ENCODE assay signal across 19 cellular contexts in the genomic region with DNA sequence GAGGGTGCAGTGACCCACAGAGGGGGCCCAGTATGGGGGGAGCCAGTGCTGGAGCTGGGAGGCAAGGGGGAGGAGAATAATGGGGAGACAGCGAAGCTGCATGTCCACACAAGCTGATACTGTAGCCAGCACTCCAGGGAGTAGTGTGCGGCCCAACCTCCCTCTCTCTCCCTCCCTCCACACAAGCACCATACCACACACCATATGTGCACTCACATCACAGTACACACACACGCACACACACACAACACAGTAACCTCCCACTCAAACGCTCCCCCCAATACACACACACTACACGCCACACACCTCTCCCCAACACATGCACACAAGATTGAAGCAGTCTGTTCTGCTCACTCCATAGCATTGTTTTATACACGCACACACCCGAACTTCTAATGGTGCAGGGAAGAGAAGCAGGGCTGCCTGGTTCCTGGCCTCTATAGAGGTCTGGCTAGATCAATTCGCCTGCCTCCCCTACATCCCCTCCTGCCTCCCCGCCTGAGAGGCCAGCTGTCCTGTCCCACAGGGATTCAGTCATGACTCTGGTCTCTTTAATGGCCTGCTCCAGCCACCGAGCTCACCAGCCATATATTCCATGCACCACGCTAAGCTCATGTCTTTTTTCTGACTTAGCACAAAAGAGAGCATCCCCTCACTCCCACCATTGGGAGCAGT. TPM values are rescaled to one million over a fixed set of nuclear protein-coding genes. Genes with fewer than 3 reads are reported as not detected.
DNase-seq lines count a peak whose midpoint lies in the region; ATAC-seq, FAIRE-seq and TF ChIP-seq lines count a peak whose summit lies in the region.
"Had no signal": no experiment of that assay in that cellular context is flagged by ENCODE, and none has a peak within 500 bp of the region (broad histone marks: within the 10 kb centered on the region; RNA-seq: fewer than 3 reads in every experiment).

No MANE protein-coding gene starts in this region.

- H3K27me3 ChIP-seq in astrocyte (ENCODE audit: insufficient read depth, low read length): no peaks in the 10 kb centered on the region
- no peaks in the 10 kb centered on the region for H3K27me3 ChIP-seq in muscle layer of colon (ENCODE audit: control insufficient read depth in 1 of 2, insufficient read depth in 2 of 2, low read length in 2 of 2)
- no peaks in the 10 kb centered on the region for H3K27me3 ChIP-seq in Karpas-422 (ENCODE audit: low read length)
- H3K27me3 ChIP-seq: cardiac muscle cell, heart left ventricle, Peyer's patch had no signal

- H3K4me3 Mint-ChIP-seq in activated CD4-positive, alpha-beta memory T cell treated with anti-CD3 and anti-CD28 coated beads, Interleukin-2, amount 10 ng/mL, durations not matched to agents 7 days and 5 days: peak overlapping the region; percentile 1
- no peak overlapping the region for H3K4me3 Mint-ChIP-seq in activated CD4-positive, alpha-beta memory T cell treated with anti-CD3 and anti-CD28 coated beads for 36 hours
- peak overlapping the region; percentile 28 for H3K4me3 Mint-ChIP-seq in astrocyte (ENCODE audit: unreplicated experiment)
- H3K4me3 Mint-ChIP-seq: nephron progenitor cell; T-helper 2 cell treated with Interferon-gamma antibody and Interleukin-4, amounts not matched to agents 5 μg/mL and 100 μg/mL, for 36 hours had no signal

- peaks cover 33% of the 10 kb centered on the region for H3K4me1 Mint-ChIP-seq in activated CD4-positive, alpha-beta memory T cell treated with anti-CD3 and anti-CD28 coated beads, Interleukin-2, amount 10 ng/mL, durations not matched to agents 7 days and 5 days
- H3K4me1 Mint-ChIP-seq in activated CD4-positive, alpha-beta memory T cell treated with anti-CD3 and anti-CD28 coated beads for 36 hours (ENCODE audit: low read depth): peaks cover 36% of the 10 kb centered on the region
- H3K4me1 Mint-ChIP-seq in astrocyte (ENCODE audit: low read depth, unreplicated experiment): peaks cover 8% of the 10 kb centered on the region

- peaks cover 52% of the 10 kb centered on the region for H3K79me2 ChIP-seq in astrocyte (ENCODE audit: insufficient read depth, low read length)
- H3K79me2 ChIP-seq in Karpas-422 (ENCODE audit: low read length): peaks cover 23% of the 10 kb centered on the region

- no peak for DNase-seq in activated CD4-positive, alpha-beta memory T cell treated with anti-CD3 and anti-CD28 coated beads, Interleukin-2, amount 10 ng/mL, durations not matched to agents 7 days and 5 days
- no peak for DNase-seq in activated CD4-positive, alpha-beta memory T cell treated with anti-CD3 and anti-CD28 coated beads for 36 hours
- DNase-seq in astrocyte (ENCODE audit: low read depth) (no peak), midbrain (lab: John Stamatoyannopoulos, UW) (no peak), Karpas-422 (no peak)
- DNase-seq: activated CD4-positive, alpha-beta T cell treated with anti-CD3 and anti-CD28 coated beads, Interleukin-2, amount 50 U/mL, for 1 hour; activated gamma-delta T cell treated with Interleukin-2 at 50 U/mL for 16 hours; NCI-H1436 treated with DMSO at 0.1 percent for 48 hours; NCI-H524; nephron progenitor cell; Peyer's patch had no signal

- H4K20me1 ChIP-seq in astrocyte (ENCODE audit: insufficient read depth, low read length) (peaks cover 79% of the 10 kb centered on the region), Karpas-422 (ENCODE audit: insufficient read depth, low read depth, low read length) (peaks cover 3% of the 10 kb centered on the region; the same call in 1 of the 2 replicates)

- no peak for ATAC-seq in HG03460 (IDR thresholded peaks at IDR 0.05; ENCODE audit: unreplicated experiment)
- ATAC-seq: A549 had no signal

- H3K4me2 ChIP-seq in astrocyte (ENCODE audit: low read length) (peak overlapping the region; percentile 63), Karpas-422 (ENCODE audit: low read depth, low read length, poor library complexity, severe bottlenecking) (no peak overlapping the region)
- H3K4me2 ChIP-seq: A549 had no signal

- no peaks in the 10 kb centered on the region for H3K9me2 ChIP-seq in Karpas-422 (replicated peaks; ENCODE audit: insufficient read depth, low read length)

- H3K36me3 ChIP-seq in astrocyte (ENCODE audit: insufficient read depth, low read length): peaks cover 8% of the 10 kb centered on the region
- H3K36me3 ChIP-seq in muscle layer of colon (ENCODE audit: insufficient read depth, low read length): peaks cover 23% of the 10 kb centered on the region
- H3K36me3 ChIP-seq in Karpas-422 (ENCODE audit: insufficient read depth, low read length): no peaks in the 10 kb centered on the region
- H3K36me3 ChIP-seq: cardiac muscle cell, Peyer's patch had no signal

- no peak overlapping the region for H3K27ac ChIP-seq in astrocyte (ENCODE audit: low read depth, low read length)
- peak overlapping the region; percentile 60 for H3K27ac ChIP-seq in muscle layer of colon (ENCODE audit: low read depth, low read length)
- H3K27ac ChIP-seq in temporal lobe (ENCODE audit: low read depth, low read length): peak overlapping the region; percentile 23
- no peak overlapping the region for H3K27ac ChIP-seq in Karpas-422 (ENCODE audit: low read length)
- H3K27ac ChIP-seq: A549, cardiac muscle cell, Peyer's patch, skin epidermis had no signal

- no peaks in the 10 kb centered on the region for H3K27me3 Mint-ChIP-seq in activated CD4-positive, alpha-beta memory T cell treated with anti-CD3 and anti-CD28 coated beads, Interleukin-2, amount 10 ng/mL, durations not matched to agents 7 days and 5 days
- H3K27me3 Mint-ChIP-seq in activated CD4-positive, alpha-beta memory T cell treated with anti-CD3 and anti-CD28 coated beads for 36 hours: no peaks in the 10 kb centered on the region
- no peaks in the 10 kb centered on the region for H3K27me3 Mint-ChIP-seq in astrocyte (ENCODE audit: low read depth, unreplicated experiment)

- H3K9me3 ChIP-seq in astrocyte (ENCODE audit: insufficient read depth, low read depth, low read length): no peaks in the 10 kb centered on the region
- no peaks in the 10 kb centered on the region for H3K9me3 ChIP-seq in muscle layer of colon (ENCODE audit: low read length)
- no peaks in the 10 kb centered on the region for H3K9me3 ChIP-seq in Karpas-422 (ENCODE audit: low read length)
- H3K9me3 ChIP-seq: A549, heart left ventricle, Peyer's patch had no signal

- H3K9ac ChIP-seq in astrocyte (ENCODE audit: low read length) (peak overlapping the region; percentile 10), muscle layer of colon (ENCODE audit: low read length) (no peak overlapping the region), Karpas-422 (ENCODE audit: low read length) (no peak overlapping the region)

- no peaks in the 10 kb centered on the region for H3K9me3 Mint-ChIP-seq in activated CD4-positive, alpha-beta memory T cell treated with anti-CD3 and anti-CD28 coated beads, Interleukin-2, amount 10 ng/mL, durations not matched to agents 7 days and 5 days
- no peaks in the 10 kb centered on the region for H3K9me3 Mint-ChIP-seq in activated CD4-positive, alpha-beta memory T cell treated with anti-CD3 and anti-CD28 coated beads for 36 hours
- no peaks in the 10 kb centered on the region for H3K9me3 Mint-ChIP-seq in astrocyte (ENCODE audit: unreplicated experiment)
- H3K9me3 Mint-ChIP-seq: nephron progenitor cell; T-helper 2 cell treated with Interferon-gamma antibody and Interleukin-4, amounts not matched to agents 5 μg/mL and 100 μg/mL, for 36 hours had no signal

- POLR2A ChIA-PET in activated CD4-positive, alpha-beta memory T cell treated with anti-CD3 and anti-CD28 coated beads, Interleukin-2, amount 10 ng/mL, durations not matched to agents 7 days and 5 days (lab: Charles Lee): interaction anchor here (0.5 to 3.9 kb wide), 4 partner anchors 16 to 208 kb away, joined by 3 to 23 read pairs (median 5); a partner anchor contains a TSS
- POLR2A ChIA-PET in activated CD4-positive, alpha-beta memory T cell treated with anti-CD3 and anti-CD28 coated beads for 36 hours (lab: Charles Lee): interaction anchor here (0.6 to 1.0 kb wide), 3 partner anchors 16 to 305 kb away, joined by 3 to 4 read pairs (median 3); no protein-coding TSS in a partner anchor

- H3K27ac Mint-ChIP-seq in activated CD4-positive, alpha-beta memory T cell treated with anti-CD3 and anti-CD28 coated beads, Interleukin-2, amount 10 ng/mL, durations not matched to agents 7 days and 5 days: no peak overlapping the region
- no peak overlapping the region for H3K27ac Mint-ChIP-seq in activated CD4-positive, alpha-beta memory T cell treated with anti-CD3 and anti-CD28 coated beads for 36 hours
- no peak overlapping the region for H3K27ac Mint-ChIP-seq in astrocyte (ENCODE audit: unreplicated experiment)
- H3K27ac Mint-ChIP-seq: nephron progenitor cell; T-helper 2 cell treated with Interferon-gamma antibody and Interleukin-4, amounts not matched to agents 5 μg/mL and 100 μg/mL, for 36 hours had no signal

- H2AFZ ChIP-seq in astrocyte (ENCODE audit: low read depth, low read length) (no peak overlapping the region), Karpas-422 (ENCODE audit: low read length) (no peak overlapping the region)

- no peak overlapping the region for H3K4me3 ChIP-seq in astrocyte (ENCODE audit: insufficient read depth, low read depth, low read length)
- H3K4me3 ChIP-seq in muscle layer of colon (ENCODE audit: low read depth in 1 of 2, low read length in 2 of 2): no peak overlapping the region
- H3K4me3 ChIP-seq in Karpas-422 (ENCODE audit: low read length): no peak overlapping the region
- H3K4me3 ChIP-seq: A549, cardiac muscle cell, Peyer's patch had no signal

- intact Hi-C loops in activated CD4-positive, alpha-beta memory T cell treated with anti-CD3 and anti-CD28 coated beads for 36 hours (cut with micrococcal nuclease): no loop called here

- no peak for FAIRE-seq in astrocyte (lab: Jason Lieb, UNC)
- FAIRE-seq: A549 had no signal

- no peak for TF ChIP-seq CTCF in astrocyte (IDR thresholded peaks at IDR 0.05; ENCODE audit: insufficient read depth, low read depth, low read length)

- CTCF ChIA-PET in activated CD4-positive, alpha-beta memory T cell treated with anti-CD3 and anti-CD28 coated beads, Interleukin-2, amount 10 ng/mL, durations not matched to agents 7 days and 5 days (lab: Charles Lee): interaction anchor here (1.1 to 3.1 kb wide), 3 partner anchors 110 to 208 kb away, joined by 4 to 30 read pairs (median 4); a partner anchor contains a TSS
- CTCF ChIA-PET in activated CD4-positive, alpha-beta memory T cell treated with anti-CD3 and anti-CD28 coated beads for 36 hours (lab: Charles Lee): interaction anchor here (1.5 to 9.2 kb wide), 3 partner anchors 56 to 165 kb away, joined by 4 to 138 read pairs (median 6); no protein-coding TSS in a partner anchor

- H3K4me1 ChIP-seq in astrocyte (ENCODE audit: insufficient read depth, low read length): peaks cover 18% of the 10 kb centered on the region
- peaks cover 23% of the 10 kb centered on the region for H3K4me1 ChIP-seq in muscle layer of colon (ENCODE audit: insufficient read depth, low read length)
- H3K4me1 ChIP-seq in Karpas-422 (ENCODE audit: low read length): peaks cover 16% of the 10 kb centered on the region

- peaks cover 19% of the 10 kb centered on the region for H3K36me3 Mint-ChIP-seq in activated CD4-positive, alpha-beta memory T cell treated with anti-CD3 and anti-CD28 coated beads, Interleukin-2, amount 10 ng/mL, durations not matched to agents 7 days and 5 days (ENCODE audit: low read depth)
- H3K36me3 Mint-ChIP-seq in activated CD4-positive, alpha-beta memory T cell treated with anti-CD3 and anti-CD28 coated beads for 36 hours: peaks cover 6% of the 10 kb centered on the region
- peaks cover 10% of the 10 kb centered on the region for H3K36me3 Mint-ChIP-seq in astrocyte (ENCODE audit: low read depth, unreplicated experiment)

RNA-seq across cellular contexts. Expression of a gene that starts 3.8 kb away (rescaled TPM):
- 10 to 100 TPM; 25.6 to 27.8 TPM for total RNA-seq in activated CD4-positive, alpha-beta memory T cell treated with anti-CD3 and anti-CD28 coated beads, Interleukin-2, amount 10 ng/mL, durations not matched to agents 7 days and 5 days
- 10 to 100 TPM; 21.6 to 21.7 TPM for total RNA-seq in activated CD4-positive, alpha-beta memory T cell treated with anti-CD3 and anti-CD28 coated beads for 36 hours
- 40.3 and 42.1 TPM in 2 replicates for total RNA-seq in astrocyte
- 80.6 TPM for total RNA-seq in temporal lobe
- total RNA-seq in Karpas-422 (2014; rRNA removed; shearing (Covaris generic); ENCODE audit: low replicate concordance): 22.8 and 46.0 TPM in 2 replicates

RNA-seq across cellular contexts. Expression of a gene that starts 4.2 kb away (rescaled TPM):
- total RNA-seq in activated CD4-positive, alpha-beta memory T cell treated with anti-CD3 and anti-CD28 coated beads, Interleukin-2, amount 10 ng/mL, durations not matched to agents 7 days and 5 days: 10 to 100 TPM; 48.4 to 53.2 TPM
- 10 to 100 TPM; 28.3 to 30.9 TPM for total RNA-seq in activated CD4-positive, alpha-beta memory T cell treated with anti-CD3 and anti-CD28 coated beads for 36 hours
- total RNA-seq in astrocyte (42.5 and 43.5 TPM in 2 replicates), temporal lobe (34.2 TPM)
- total RNA-seq in Karpas-422 (2014; rRNA removed; shearing (Covaris generic); ENCODE audit: low replicate concordance): 34.0 and 53.6 TPM in 2 replicates

RNA-seq across cellular contexts. Expression of a gene that starts 11.7 kb away (rescaled TPM):
- under 1 TPM; 0.65 to 0.85 TPM for total RNA-seq in activated CD4-positive, alpha-beta memory T cell treated with anti-CD3 and anti-CD28 coated beads, Interleukin-2, amount 10 ng/mL, durations not matched to agents 7 days and 5 days
- total RNA-seq in activated CD4-positive, alpha-beta memory T cell treated with anti-CD3 and anti-CD28 coated beads for 36 hours: under 1 TPM; 0.17 to 0.76 TPM
- total RNA-seq in astrocyte (0.41 and 0.48 TPM in 2 replicates), temporal lobe (0.74 TPM)
- total RNA-seq in Karpas-422 (2014; rRNA removed; shearing (Covaris generic); ENCODE audit: low replicate concordance): 0.56 and 1.4 TPM in 2 replicates

Comparison
In these comparisons a context has a peak if more than half of its experiments do, and no peak if none do; other contexts are left out.
1. H3K27ac ChIP-seq: peak in muscle layer of colon (single experiment) and temporal lobe (single experiment); none in astrocyte (single experiment) and Karpas-422 (single experiment).